In genomic region chr10:13816195-13816926, GRCh38 we compare ENCODE assay signal across 9 cellular contexts.
DNase-seq lines count a peak whose midpoint lies in the region; ATAC-seq lines count a peak whose summit lies in the region.
"Had no signal": no experiment of that assay in that cellular context is flagged by ENCODE, and none has a peak within 500 bp of the region (broad histone marks: within the 10 kb centered on the region; RNA-seq: fewer than 3 reads in every experiment).

No MANE protein-coding gene starts in this region.

- peak; percentile 53 for DNase-seq in A172 (ENCODE audit: low spot score)
- DNase-seq in NCI-H2081 (lab: John Stamatoyannopoulos, UW), result peak; percentile 78 to 95
- DNase-seq in caudate nucleus (lab: John Stamatoyannopoulos, UW), result peak in 55 of 61 donors; percentile 8 to 91 (median 53)
- peak; percentile 89 for DNase-seq in left lobe of liver (ENCODE audit: low spot score)
- DNase-seq in NCI-H1694 (lab: John Stamatoyannopoulos, UW), result no peak
- DNase-seq in SIG-M5 (lab: John Stamatoyannopoulos, UW), result no peak

- no peak overlapping the region for H3K27ac ChIP-seq in caudate nucleus (ENCODE audit: low read depth, low read length)
- H3K27ac ChIP-seq: KMS-11 had no signal

- ATAC-seq in left lobe of liver (peak; percentile 97), HG02981 (IDR thresholded peaks at IDR 0.05; ENCODE audit: unreplicated experiment) (no peak), HG02973 (IDR thresholded peaks at IDR 0.05; ENCODE audit: unreplicated experiment) (no peak)

Comparison
In these comparisons a context has a peak if more than half of its experiments do, and no peak if none do; other contexts are left out.
1. DNase-seq: peak in A172 (single experiment), NCI-H2081 (2 of 2), caudate nucleus (55 of 61) and left lobe of liver (single experiment); none in NCI-H1694 (single experiment) and SIG-M5 (single experiment).